19 cellular contexts compared by ENCODE assay signal in genomic region chr12:2553388-2554126, GRCh38.
DNase-seq lines count a peak whose midpoint lies in the region; ATAC-seq and TF ChIP-seq lines count a peak whose summit lies in the region.
"Had no signal": no experiment of that assay in that cellular context is flagged by ENCODE, and none has a peak within 500 bp of the region (broad histone marks: within the 10 kb centered on the region; RNA-seq: fewer than 3 reads in every experiment).

No MANE protein-coding gene starts in this region.

- H3K4me3 Mint-ChIP-seq in activated T-helper 17 cell treated with anti-CD3 and anti-CD28 coated beads, Interleukin-2, amount 50 U/mL, for 72 hours, result no peak overlapping the region
- H3K4me3 Mint-ChIP-seq: CD14-positive monocyte had no signal

- peak; percentile 21 for ATAC-seq in activated T-helper 17 cell treated with anti-CD3 and anti-CD28 coated beads, Interleukin-2, amount 50 U/mL, for 72 hours (replicated peaks)
- peak; percentile 21 for ATAC-seq in left lobe of liver

- DNase-seq in A172 (ENCODE audit: low spot score) (peak; percentile 8), HT1080 (ENCODE audit: low read depth) (peak; percentile 50), left lobe of liver (ENCODE audit: low spot score) (no peak), vagina (ENCODE audit: extremely low spot score in 2 of 2) (no peak), NCI-H1694 treated with DMSO at 0.1 percent for 48 hours (lab: John Stamatoyannopoulos, UW) (no peak), occipital lobe (lab: John Stamatoyannopoulos, UW) (no peak), activated T-cell treated with anti-CD3 and anti-CD28 coated beads for 4 hours (no peak)
- DNase-seq: ACHN, AML-193, DMS 273 treated with DMSO at 0.1 percent for 48 hours, GOT3, NCI-H1417, NCI-H1930, NCI-H2171, NCI-H510A, NCI-H82, PC-9 had no signal

- no peaks in the 10 kb centered on the region for H3K4me1 Mint-ChIP-seq in activated T-helper 17 cell treated with anti-CD3 and anti-CD28 coated beads, Interleukin-2, amount 50 U/mL, for 72 hours
- H3K4me1 Mint-ChIP-seq: CD14-positive monocyte had no signal

- no peaks in the 10 kb centered on the region for H3K9me3 Mint-ChIP-seq in activated T-helper 17 cell treated with anti-CD3 and anti-CD28 coated beads, Interleukin-2, amount 50 U/mL, for 72 hours

- no peak for TF ChIP-seq POLR2A in vagina (IDR thresholded peaks at IDR 0.05)

- no peaks in the 10 kb centered on the region for H3K36me3 ChIP-seq in vagina

- H3K4me3 ChIP-seq in vagina, result no peak overlapping the region
- H3K4me3 ChIP-seq: PC-9 had no signal

- H3K27me3 Mint-ChIP-seq in activated T-helper 17 cell treated with anti-CD3 and anti-CD28 coated beads, Interleukin-2, amount 50 U/mL, for 72 hours, result peaks cover 17% of the 10 kb centered on the region

- no peaks in the 10 kb centered on the region for H3K36me3 Mint-ChIP-seq in activated T-helper 17 cell treated with anti-CD3 and anti-CD28 coated beads, Interleukin-2, amount 50 U/mL, for 72 hours (ENCODE audit: low read depth)
- H3K36me3 Mint-ChIP-seq: CD14-positive monocyte had no signal

- H3K4me1 ChIP-seq in vagina, result no peaks in the 10 kb centered on the region

- H3K27ac ChIP-seq in vagina, result no peak overlapping the region
- H3K27ac ChIP-seq: PC-9 had no signal

- no peak for TF ChIP-seq CTCF in vagina (IDR thresholded peaks at IDR 0.05)

- intact Hi-C loops in vagina (cut with DNase I), result no loop called here

- H3K9me3 ChIP-seq in vagina, result no peaks in the 10 kb centered on the region

- no peak overlapping the region for H3K27ac Mint-ChIP-seq in activated T-helper 17 cell treated with anti-CD3 and anti-CD28 coated beads, Interleukin-2, amount 50 U/mL, for 72 hours
- H3K27ac Mint-ChIP-seq: CD14-positive monocyte had no signal

- no peaks in the 10 kb centered on the region for H3K27me3 ChIP-seq in vagina

Comparison
In these comparisons a context has a peak if more than half of its experiments do, and no peak if none do; other contexts are left out.
1. DNase-seq: peak in A172 (single experiment) and HT1080 (single experiment); none in left lobe of liver (single experiment), vagina (0 of 2), NCI-H1694 treated with DMSO at 0.1 percent for 48 hours (single experiment), occipital lobe (single experiment) and activated T-cell treated with anti-CD3 and anti-CD28 coated beads for 4 hours (single experiment).